ENCODE assay signal across 14 cellular contexts in the genomic region with DNA sequence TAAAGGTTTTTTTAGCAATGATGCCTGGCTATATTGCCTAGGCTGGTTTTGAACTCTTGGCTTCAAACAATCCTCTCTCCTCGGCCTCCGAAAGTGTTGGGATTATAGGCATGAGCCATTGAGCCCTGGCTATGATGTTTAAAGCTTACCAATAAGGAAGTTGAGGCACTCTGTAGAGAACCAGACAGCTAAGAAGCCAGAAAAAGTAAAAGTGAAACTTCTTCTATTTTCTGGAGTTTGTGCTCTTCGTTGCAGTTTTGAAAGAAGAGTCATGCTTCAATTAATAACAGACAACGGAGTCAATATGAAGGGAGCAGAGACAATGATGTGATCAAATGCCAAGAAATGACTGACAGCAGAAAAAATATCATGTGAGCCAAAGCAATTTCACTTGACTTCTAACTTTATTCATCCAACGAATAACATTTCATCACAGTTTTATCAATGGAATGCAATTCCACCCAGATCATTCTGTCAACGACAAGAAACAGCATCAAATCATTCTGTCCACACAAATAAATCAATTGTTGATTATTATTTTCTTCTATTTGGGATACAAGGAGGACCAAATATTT.
DNase-seq lines count a peak whose midpoint lies in the region; ATAC-seq, FAIRE-seq and TF ChIP-seq lines count a peak whose summit lies in the region.
"Had no signal": no experiment of that assay in that cellular context is flagged by ENCODE, and none has a peak within 500 bp of the region (broad histone marks: within the 10 kb centered on the region; RNA-seq: fewer than 3 reads in every experiment).

No MANE protein-coding gene starts in this region.

- H3K27ac ChIP-seq in MM.1S (ENCODE audit: low read length) (no peak overlapping the region), coronary artery (no peak overlapping the region), upper lobe of left lung (no peak overlapping the region)
- H3K27ac ChIP-seq: HL-60 had no signal

- no peak overlapping the region for H3K4me2 ChIP-seq in MM.1S (ENCODE audit: low read depth, low read length)
- H3K4me2 ChIP-seq: GM23338 had no signal

- ATAC-seq in HG02870 (IDR thresholded peaks at IDR 0.05; ENCODE audit: unreplicated experiment): no peak
- ATAC-seq in upper lobe of left lung (ENCODE audit: low FRiP score in 2 of 2): no peak
- ATAC-seq: CD8-positive, alpha-beta T cell; GM23338 had no signal

- no peaks in the 10 kb centered on the region for H3K79me2 ChIP-seq in MM.1S (ENCODE audit: low read length)

- TF ChIP-seq CTCF in D721Med (IDR thresholded peaks at IDR 0.05; ENCODE audit: insufficient read depth, missing control alignments) (no peak), MM.1S (IDR thresholded peaks at IDR 0.05; ENCODE audit: low read length) (no peak), coronary artery (IDR thresholded peaks at IDR 0.05) (no peak), upper lobe of left lung (IDR thresholded peaks at IDR 0.05) (no peak)

- no peak for TF ChIP-seq EP300 in upper lobe of left lung (IDR thresholded peaks at IDR 0.05)

- H3K36me3 ChIP-seq in MM.1S (replicated peaks; ENCODE audit: insufficient read depth, low read length): no peaks in the 10 kb centered on the region
- H3K36me3 ChIP-seq in upper lobe of left lung: no peaks in the 10 kb centered on the region

- no peaks in the 10 kb centered on the region for H3F3A ChIP-seq in MM.1S (ENCODE audit: insufficient read depth, low read length)

- no peak overlapping the region for H3K9ac ChIP-seq in MM.1S (ENCODE audit: low read length)

- H3K4me3 ChIP-seq in MM.1S (ENCODE audit: low read length) (0 out of 2 replicates have a peak overlapping the region, but pooled peaks have one; percentile 2), coronary artery (peak overlapping the region; percentile 19), upper lobe of left lung (no peak overlapping the region)
- H3K4me3 ChIP-seq: GM23338 had no signal

- TF ChIP-seq POLR2A in upper lobe of left lung (IDR thresholded peaks at IDR 0.05): no peak

- H3K9me2 ChIP-seq in MM.1S (replicated peaks; ENCODE audit: insufficient read depth, low read length): no peaks in the 10 kb centered on the region

- H2AFZ ChIP-seq in MM.1S (ENCODE audit: low read length): no peak overlapping the region
- H2AFZ ChIP-seq: GM23338 had no signal

- H3K4me1 ChIP-seq in MM.1S (ENCODE audit: low read length) (no peaks in the 10 kb centered on the region), upper lobe of left lung (no peaks in the 10 kb centered on the region)

- 69 to 77% methylated on average over 6 of the region's 6 CpGs for WGBS in upper lobe of left lung, 2 donors

- no peaks in the 10 kb centered on the region for H4K20me1 ChIP-seq in MM.1S (ENCODE audit: insufficient read depth, low read length)

- no peaks in the 10 kb centered on the region for H3K9me3 ChIP-seq in MM.1S (replicated peaks; ENCODE audit: insufficient read depth, low read length)
- no peaks in the 10 kb centered on the region for H3K9me3 ChIP-seq in upper lobe of left lung

- H3K27me3 ChIP-seq in MM.1S (replicated peaks; ENCODE audit: insufficient read depth, low read length): no peaks in the 10 kb centered on the region
- H3K27me3 ChIP-seq in upper lobe of left lung: no peaks in the 10 kb centered on the region

- peak; percentile 60 for FAIRE-seq in D721Med (lab: Jason Lieb, UNC)

- DNase-seq in D721Med (ENCODE audit: insufficient read length, low spot score): no peak
- peak; percentile 24 for DNase-seq in MM.1S
- no peak for DNase-seq in coronary artery (ENCODE audit: low spot score)
- no peak for DNase-seq in NCI-H524 (lab: John Stamatoyannopoulos, UW)
- no peak for DNase-seq in upper lobe of left lung
- no peak for DNase-seq in activated naive CD4-positive, alpha-beta T cell treated with Interleukin-2 at 50 U/mL for 16 hours
- DNase-seq: CD8-positive, alpha-beta T cell; COR-L47; DND-41; GDM1; H9 had no signal

Comparison
In these comparisons a context has a peak if more than half of its experiments do, and no peak if none do; other contexts are left out.
1. H3K4me3 ChIP-seq: peak in MM.1S (single experiment) and coronary artery (single experiment); none in upper lobe of left lung (0 of 4).